8 cellular contexts compared by ENCODE assay signal in the genomic region with DNA sequence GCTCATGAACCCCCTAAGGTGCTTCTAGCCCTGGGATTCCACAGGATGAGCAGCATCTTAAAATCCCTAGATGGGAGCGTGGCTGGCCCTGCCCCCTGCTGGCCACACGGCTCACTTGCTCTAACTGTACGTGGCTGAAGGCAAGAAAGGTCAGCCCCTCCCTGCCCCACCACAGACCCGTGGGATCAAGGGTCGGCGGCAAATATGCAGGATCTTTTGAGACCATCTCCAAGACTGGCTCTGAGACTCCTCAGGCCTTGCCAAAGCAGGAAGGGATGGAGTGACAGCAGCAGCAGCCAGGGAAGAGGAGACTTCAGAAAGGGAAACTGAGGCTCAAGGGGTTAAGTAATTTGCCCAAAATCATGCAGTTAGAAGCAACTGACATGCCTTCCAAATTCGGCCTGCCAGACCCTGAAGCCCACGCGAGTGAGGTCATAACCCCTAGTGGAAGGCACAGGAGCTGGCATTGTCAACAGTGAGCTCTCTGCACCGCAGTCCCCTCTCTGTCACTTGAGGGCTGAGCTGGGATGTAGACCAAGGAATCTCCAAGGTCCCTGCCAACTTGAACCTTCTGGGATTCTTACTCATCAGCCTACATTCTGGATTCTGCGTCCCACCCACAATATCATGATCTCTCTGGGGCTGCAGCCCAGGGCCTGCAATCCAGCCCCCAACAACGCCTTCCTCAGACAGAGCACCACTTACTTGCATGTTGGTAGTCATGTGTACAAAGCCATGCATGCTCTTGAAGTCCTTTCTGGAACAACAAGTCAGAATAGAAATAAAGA. TPM values are rescaled to one million over a fixed set of nuclear protein-coding genes. Genes with fewer than 3 reads are reported as not detected.
DNase-seq lines count a peak whose midpoint lies in the region; ATAC-seq and TF ChIP-seq lines count a peak whose summit lies in the region.

No MANE protein-coding gene starts in this region.

- no peak overlapping the region for H2BK120ac ChIP-seq in mesendoderm (ENCODE audit: low read depth, low read length)

- H3K56ac ChIP-seq in mesendoderm (ENCODE audit: low read length) = peak overlapping the region; percentile 25

- DNase-seq in DND-41 (peak; percentile 80), HFF-Myc (ENCODE audit: extremely low read depth, low read depth) (no peak), NCI-H69 (lab: John Stamatoyannopoulos, UW) (peak; percentile 77), mesendoderm (peak; percentile 83)
- peak; percentile 77 to 82 for DNase-seq in activated CD4-positive, alpha-beta T cell treated with anti-CD3 and anti-CD28 coated beads, Interleukin-2, amount 50 U/mL, for 48 hours
- peak; percentile 54 for DNase-seq in effector CD8-positive, alpha-beta T cell (lab: John Stamatoyannopoulos, UW)
- DNase-seq in stimulated activated CD8-positive, alpha-beta memory T cell treated with anti-CD3 and anti-CD28 coated beads, Interleukin-4, amount 100 ng/mL, for 48 hours = peak; percentile 82

- TF ChIP-seq CTCF in DND-41 (IDR thresholded peaks at IDR 0.05; ENCODE audit: borderline replicate concordance, extremely low read depth, low read length, poor library complexity, severe bottlenecking) (peak; percentile 91), HFF-Myc (IDR thresholded peaks at IDR 0.05; ENCODE audit: low read depth, low read length, missing control alignments) (peak; percentile 93)

- peak overlapping the region; percentile 5; the same call in 1 of the 2 replicates for H2AFZ ChIP-seq in DND-41 (ENCODE audit: low read depth, low read length)

- no peaks in the 10 kb centered on the region for H3K36me3 ChIP-seq in DND-41 (ENCODE audit: insufficient read depth, low read length)
- H3K36me3 ChIP-seq in mesendoderm (ENCODE audit: control insufficient read depth, insufficient read depth, low read length) = no peaks in the 10 kb centered on the region

- no CpG with 5 or more reads among the region's 12 CpGs for WGBS in mesendoderm (ENCODE audit: extremely low coverage, insufficient coverage, low lambda C conversion rate)

- no peaks in the 10 kb centered on the region for H3K79me1 ChIP-seq in mesendoderm (ENCODE audit: low read length)

- H3K23ac ChIP-seq in mesendoderm (ENCODE audit: low read length) = no peak overlapping the region

- no peak overlapping the region for H4K5ac ChIP-seq in mesendoderm (ENCODE audit: low read length)

- no peaks in the 10 kb centered on the region for H4K20me1 ChIP-seq in DND-41 (ENCODE audit: insufficient read depth, low read length)

- no peak overlapping the region for H4K8ac ChIP-seq in mesendoderm (ENCODE audit: low read depth, low read length)

- H2BK5ac ChIP-seq in mesendoderm (ENCODE audit: low read length) = no peak overlapping the region

- H3K4me2 ChIP-seq in DND-41 (ENCODE audit: insufficient read depth, low read length) (peak overlapping the region; percentile 52; the same call in 1 of the 2 replicates), mesendoderm (ENCODE audit: low read length) (no peak overlapping the region)

- H3K79me2 ChIP-seq in DND-41 (ENCODE audit: insufficient read depth, low read length) (no peaks in the 10 kb centered on the region), mesendoderm (ENCODE audit: control insufficient read depth, insufficient read depth, low read length) (no peaks in the 10 kb centered on the region)

- no peak overlapping the region for H3K18ac ChIP-seq in mesendoderm (ENCODE audit: low read length)

- H3K4ac ChIP-seq in mesendoderm (ENCODE audit: low read depth, low read length) = no peak overlapping the region

- H3K9me3 ChIP-seq in DND-41 (ENCODE audit: insufficient read depth, low read length, severe bottlenecking) = no peaks in the 10 kb centered on the region

- H3K27me3 ChIP-seq in DND-41 (ENCODE audit: insufficient read depth, low read length, poor library complexity) (no peaks in the 10 kb centered on the region), mesendoderm (ENCODE audit: insufficient read depth, low read length, poor library complexity) (no peaks in the 10 kb centered on the region)

- ATAC-seq in DND-41 (ENCODE audit: insufficient read depth, low read depth) = peak; percentile 63
- no peak for ATAC-seq in HG02938 (IDR thresholded peaks at IDR 0.05; ENCODE audit: unreplicated experiment)

- H2AK5ac ChIP-seq in mesendoderm (ENCODE audit: low read length) = no peak overlapping the region

- H3K9ac ChIP-seq in DND-41 (ENCODE audit: low read depth, low read length) (peak overlapping the region; percentile 6; the same call in 1 of the 2 replicates), mesendoderm (ENCODE audit: low read length) (no peak overlapping the region)

- H3K4me1 ChIP-seq in DND-41 (ENCODE audit: insufficient read depth, low read length) (peaks cover 17% of the 10 kb centered on the region), mesendoderm (ENCODE audit: control insufficient read depth, low read depth, low read length) (no peaks in the 10 kb centered on the region)

- no peak overlapping the region for H3K4me3 ChIP-seq in DND-41 (ENCODE audit: low read depth in 1 of 2, low read length in 2 of 2)
- no peak overlapping the region for H3K4me3 ChIP-seq in HFF-Myc (replicated peaks; ENCODE audit: low read depth, low read length)
- no peak overlapping the region for H3K4me3 ChIP-seq in mesendoderm (ENCODE audit: low read length)

- H3K27ac ChIP-seq in DND-41 (ENCODE audit: low read length) = 0 out of 2 replicates have a peak overlapping the region, but pooled peaks have one; percentile 5
- no peak overlapping the region for H3K27ac ChIP-seq in mesendoderm (ENCODE audit: low read depth, low read length)

- H2BK15ac ChIP-seq in mesendoderm (replicated peaks; ENCODE audit: low read depth) = no peak overlapping the region

RNA-seq across cellular contexts. Expression of gene CREB3L1, which starts 31.4 kb away (rescaled TPM):
- polyA plus RNA-seq in mesendoderm (2013, experiment 1 of 2) = 12.5 TPM
- polyA plus RNA-seq in mesendoderm (2013, experiment 2 of 2) = 13.8 TPM

RNA-seq across cellular contexts. Expression of gene DGKZ, which starts 38.4 kb away (rescaled TPM):
- polyA plus RNA-seq in mesendoderm (2013, experiment 1 of 2) = 67.4 TPM
- 62.6 TPM for polyA plus RNA-seq in mesendoderm (2013, experiment 2 of 2)
